Comparison of ENCODE assay signal across 15 cellular contexts in the genomic region with DNA sequence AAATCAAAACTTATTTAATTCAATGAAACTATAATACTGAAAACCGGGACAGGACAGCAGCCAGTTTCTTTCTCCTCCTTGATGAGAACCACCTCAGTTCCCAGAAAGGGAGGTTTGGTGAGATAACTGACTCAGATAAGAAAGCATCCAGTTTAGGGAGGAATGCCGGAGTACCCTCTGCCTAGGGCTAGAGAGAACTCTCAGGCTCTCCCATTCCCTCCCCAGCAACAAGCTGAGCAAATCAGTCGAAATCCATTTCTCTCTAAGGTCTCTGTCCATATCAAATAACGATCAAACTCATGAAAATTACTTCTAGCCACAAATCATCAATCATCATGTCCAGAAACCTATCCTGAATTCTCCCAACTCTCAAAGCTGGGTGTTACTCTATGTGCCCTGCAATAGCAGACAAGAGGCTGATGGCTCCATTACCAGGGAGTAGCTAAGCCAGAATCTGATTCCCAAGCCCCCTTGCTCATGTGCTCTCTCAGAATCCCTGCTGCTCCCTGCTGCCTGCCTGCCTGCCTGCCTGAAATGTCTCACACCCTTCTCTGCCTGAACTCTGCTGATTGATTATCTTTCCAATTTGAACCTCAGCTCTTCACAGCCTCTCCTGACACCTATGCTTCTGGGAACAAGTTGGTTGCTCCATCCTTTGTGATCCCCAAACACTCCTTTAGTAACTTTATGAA. TPM values are rescaled to one million over a fixed set of nuclear protein-coding genes. Genes with fewer than 3 reads are reported as not detected.
DNase-seq lines count a peak whose midpoint lies in the region; FAIRE-seq and TF ChIP-seq lines count a peak whose summit lies in the region.
"Had no signal": no experiment of that assay in that cellular context is flagged by ENCODE, and none has a peak within 500 bp of the region (broad histone marks: within the 10 kb centered on the region; RNA-seq: fewer than 3 reads in every experiment).

No MANE protein-coding gene starts in this region.

- no peaks in the 10 kb centered on the region for H3K27me3 Mint-ChIP-seq in activated naive CD4-positive, alpha-beta T cell treated with anti-CD3 and anti-CD28 coated beads for 36 hours (ENCODE audit: low read depth)

- peaks cover 80% of the 10 kb centered on the region for H3K36me3 Mint-ChIP-seq in activated naive CD4-positive, alpha-beta T cell treated with anti-CD3 and anti-CD28 coated beads for 36 hours (ENCODE audit: low read depth)

- no peaks in the 10 kb centered on the region for H3K9me3 Mint-ChIP-seq in activated naive CD4-positive, alpha-beta T cell treated with anti-CD3 and anti-CD28 coated beads for 36 hours

- TF ChIP-seq CTCF in spleen (IDR thresholded peaks at IDR 0.05 in 8 of 11, conservative IDR thresholded peaks at IDR 0.05 in 3 of 11), result no peak

- CTCF ChIA-PET in activated naive CD4-positive, alpha-beta T cell treated with anti-CD3 and anti-CD28 coated beads for 36 hours (lab: Charles Lee), result interaction anchor here (0.7 to 1.6 kb wide), 6 partner anchors 10 to 180 kb away, joined by 3 to 5 read pairs (median 3); no protein-coding TSS in a partner anchor

- H3K4me3 ChIP-seq in spleen, result peak overlapping the region in 3 of 8 donors; percentile 3 to 98 (median 86)
- H3K4me3 ChIP-seq: Peyer's patch had no signal

- H3K9me3 ChIP-seq in spleen, result no peaks in the 10 kb centered on the region
- H3K9me3 ChIP-seq: Peyer's patch had no signal

- peaks cover 4 to 61% (median 15%) of the 10 kb centered on the region in 6 donors for H3K36me3 ChIP-seq in spleen

- no peak for TF ChIP-seq POLR2A in spleen (IDR thresholded peaks at IDR 0.05)

- in situ Hi-C loops in SK-MEL-5 (cut with HindIII; ENCODE audit: low pct_unique_long_range_greater_than_20kb, low sequenced_read_pairs), result no loop called here

- H3K4me1 Mint-ChIP-seq in activated naive CD4-positive, alpha-beta T cell treated with anti-CD3 and anti-CD28 coated beads for 36 hours (ENCODE audit: low read depth), result peaks cover 67% of the 10 kb centered on the region

- H3K27me3 ChIP-seq in spleen (replicated peaks in 1 of 7), result no peaks in the 10 kb centered on the region
- H3K27me3 ChIP-seq: Peyer's patch had no signal

- H3K4me1 ChIP-seq in spleen, result peaks cover 36 to 86% (median 52%) of the 10 kb centered on the region in 6 donors

- intact Hi-C loops in activated naive CD4-positive, alpha-beta T cell treated with anti-CD3 and anti-CD28 coated beads for 36 hours (cut with micrococcal nuclease), result no loop called here
- intact Hi-C loops in spleen (cut with DNase I; ENCODE audit: low total_unique reads), result loop anchor here (10.0 kb wide), 1 partner anchor 88 kb away; no protein-coding TSS in a partner anchor

- FAIRE-seq in GM19239 (lab: Jason Lieb, UNC), result no peak
- FAIRE-seq: endometrium had no signal

- H3K27ac Mint-ChIP-seq in activated naive CD4-positive, alpha-beta T cell treated with anti-CD3 and anti-CD28 coated beads for 36 hours, result peak overlapping the region; percentile 98

- peak overlapping the region; percentile 91 for H3K27ac ChIP-seq in epithelial cell of prostate
- peak overlapping the region in 7 of 8 donors; percentile 51 to 98 (median 93) for H3K27ac ChIP-seq in spleen
- H3K27ac ChIP-seq: WERI-Rb-1 had no signal

- WGBS in spleen, 5 donors, result 74 to 87% (median 81%) methylated on average over 4 of the region's 4 CpGs

- DNase-seq in activated naive CD4-positive, alpha-beta T cell treated with anti-CD3 and anti-CD28 coated beads for 36 hours, result no peak
- DNase-seq in activated naive CD4-positive, alpha-beta T cell treated with Interleukin-2 at 50 U/mL for 16 hours, result no peak
- DNase-seq in SK-MEL-5 (ENCODE audit: low read depth, low spot score), result peak; percentile 35
- DNase-seq in epithelial cell of prostate (ENCODE audit: low read depth, low spot score), result no peak
- DNase-seq in spleen, result no peak
- DNase-seq in nucleus accumbens (lab: John Stamatoyannopoulos, UW), result no peak
- DNase-seq in GM19239 (ENCODE audit: insufficient read length, low spot score), result no peak
- DNase-seq in NCI-H187 (lab: John Stamatoyannopoulos, UW), result no peak
- DNase-seq: amniotic stem cell, NCI-H1694, Peyer's patch, WERI-Rb-1 had no signal

- peak overlapping the region; percentile 99 for H3K4me3 Mint-ChIP-seq in activated naive CD4-positive, alpha-beta T cell treated with anti-CD3 and anti-CD28 coated beads for 36 hours

RNA-seq across cellular contexts. Expression of gene WDR25, which starts 3.8 kb away (rescaled TPM):
- total RNA-seq in activated naive CD4-positive, alpha-beta T cell treated with anti-CD3 and anti-CD28 coated beads for 36 hours, result 1 to 10 TPM; 6.0 to 6.6 TPM
- total RNA-seq in SK-MEL-5 (2014; rRNA removed; shearing (Covaris generic)), result 46.8 and 58.8 TPM in 2 replicates
- polyA plus RNA-seq in SK-MEL-5 (2015; cell fraction: cytosol; rRNA removed), result 36.1 and 47.5 TPM in 2 replicates
- 13.8 and 19.3 TPM in 2 replicates for polyA plus RNA-seq in SK-MEL-5 (2015; cell fraction: nucleus; rRNA removed)
- total RNA-seq in spleen, result 10 to 100 TPM in 2 of 7 donors, 1 to 10 TPM in 5; 4.4 to 20.9 (median 9.9) TPM
- 1 to 10 TPM; 4.8 to 6.9 (median 4.8) TPM for polyA plus RNA-seq in spleen

RNA-seq across cellular contexts. Expression of gene SLC25A47, which starts 49.4 kb away (rescaled TPM):
- total RNA-seq in activated naive CD4-positive, alpha-beta T cell treated with anti-CD3 and anti-CD28 coated beads for 36 hours, result not detected
- 0.29 TPM in 1 of 2 replicates, not detected in the other for total RNA-seq in SK-MEL-5 (2014; rRNA removed; shearing (Covaris generic))
- not detected in 2 replicates for polyA plus RNA-seq in SK-MEL-5 (2015; cell fraction: cytosol; rRNA removed)
- polyA plus RNA-seq in SK-MEL-5 (2015; cell fraction: nucleus; rRNA removed), result not detected in 2 replicates
- not detected for total RNA-seq in spleen
- polyA plus RNA-seq in spleen, result under 1 TPM in 2 of 3 donors, not detected in 1; 0.03 to 0.11 TPM
- total RNA-seq: osteoblast, urinary bladder had no signal
